ENCODE assay signal across 1 cellular context in the genomic region with DNA sequence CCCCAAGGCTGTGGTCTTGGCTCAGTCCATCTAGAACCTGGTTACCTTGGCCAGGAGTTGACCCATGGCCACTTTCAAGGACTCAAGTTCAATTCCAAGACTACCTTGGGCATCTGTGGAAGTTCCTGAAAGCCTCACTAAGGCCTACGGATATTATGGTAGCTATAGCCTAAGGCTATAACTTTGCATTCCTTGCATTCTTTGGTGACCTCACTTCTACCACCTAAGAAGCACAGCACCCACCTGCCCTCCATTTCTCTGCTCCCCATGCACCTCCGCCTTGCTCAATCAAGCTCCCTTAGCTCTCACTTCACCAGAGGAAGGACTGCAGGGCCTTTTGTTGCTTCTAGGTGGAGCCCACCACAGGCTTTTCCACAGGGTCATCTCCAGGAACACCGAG.
TF ChIP-seq lines count a peak whose summit lies in the region.

No MANE protein-coding gene starts in this region.

TF ChIP-seq in H1, 55 proteins besides CTCF, POLR2A, EP300 and RAD21:
- TF ChIP-seq SP2 (IDR thresholded peaks at IDR 0.05; ENCODE audit: low read length) (no peak), TEAD4 (IDR thresholded peaks at IDR 0.05; ENCODE audit: low read depth, low read length) (peak; percentile 60; the same call in 1 of the 2 replicates)
